In genomic region chr6:44012078-44012493, GRCh38 we compare ENCODE assay signal across 10 cellular contexts.
A peak's percentile ranks its signal among the peaks of the same experiment; 100 is the strongest.
DNase-seq lines count a peak whose midpoint lies in the region; ATAC-seq, FAIRE-seq and TF ChIP-seq lines count a peak whose summit lies in the region.
"Had no signal": no experiment of that assay in that cellular context is flagged by ENCODE, and none has a peak within 500 bp of the region (broad histone marks: within the 10 kb centered on the region; RNA-seq: fewer than 3 reads in every experiment).

No MANE protein-coding gene starts in this region.

- H3K36me3 ChIP-seq in endothelial cell of umbilical vein (ENCODE audit: control insufficient read depth in 2 of 2, extremely low read depth in 1 of 2, insufficient read depth in 2 of 2, low read length in 2 of 2) (no peaks in the 10 kb centered on the region), psoas muscle (ENCODE audit: insufficient read depth in 1 of 2, low read depth in 1 of 2) (no peaks in the 10 kb centered on the region), OCI-LY7 (ENCODE audit: insufficient read depth, low read length) (no peaks in the 10 kb centered on the region)

- CTCF ChIA-PET in endothelial cell of umbilical vein (lab: Charles Lee): interaction anchor here (0.6 to 2.7 kb wide), 5 partner anchors 10 to 162 kb away, joined by 3 to 16 read pairs (median 4); no protein-coding TSS in a partner anchor
- CTCF ChIA-PET in OCI-LY7 (lab: Charles Lee; ENCODE audit: unreplicated experiment): no interaction called here

- H3K27ac ChIP-seq in endothelial cell of umbilical vein (ENCODE audit: insufficient read depth, low read depth, low read length) (no peak overlapping the region), psoas muscle (peak overlapping the region; percentile 87), OCI-LY7 (ENCODE audit: low read depth, low read length, poor library complexity, severe bottlenecking) (no peak overlapping the region)

- H3K27me3 ChIP-seq in endothelial cell of umbilical vein (ENCODE audit: control insufficient read depth in 2 of 2, insufficient read depth in 2 of 2, low read length in 2 of 2) (no peaks in the 10 kb centered on the region), psoas muscle (ENCODE audit: insufficient read depth in 3 of 3, low read length in 2 of 3) (no peaks in the 10 kb centered on the region)

- no peak overlapping the region for H3K4me2 ChIP-seq in endothelial cell of umbilical vein (ENCODE audit: insufficient read depth, low read length)
- H3K4me2 ChIP-seq in OCI-LY7 (ENCODE audit: low read length): no peak overlapping the region

- BruUV-seq in endothelial cell of umbilical vein (replicated peaks; lab: Mats Ljungman, UMichigan) (no TSS peak), OCI-LY7 (replicated peaks; lab: Mats Ljungman, UMichigan) (no TSS peak)

- intact Hi-C loops in endothelial cell of umbilical vein (cut with micrococcal nuclease): no loop called here
- intact Hi-C loops in psoas muscle (cut with DNase I): loop anchor here in 1 of 2 donors (5.0 kb wide), 1 partner anchor 40 kb away; no protein-coding TSS in a partner anchor
- intact Hi-C loops in OCI-LY7 (cut with micrococcal nuclease; ENCODE audit: unreplicated experiment): no loop called here

- no peak overlapping the region for H3K9ac ChIP-seq in endothelial cell of umbilical vein (replicated peaks; ENCODE audit: extremely low read depth, insufficient read depth, low read length)

- H3K9me3 ChIP-seq in endothelial cell of umbilical vein (replicated peaks; ENCODE audit: control insufficient read depth, insufficient read depth, low read length) (no peaks in the 10 kb centered on the region), psoas muscle (no peaks in the 10 kb centered on the region), OCI-LY7 (ENCODE audit: low read length) (no peaks in the 10 kb centered on the region)

- FAIRE-seq in endothelial cell of umbilical vein (lab: Jason Lieb, UNC) (peak; percentile 43), GM12892 (lab: Jason Lieb, UNC) (no peak)

- TF ChIP-seq CTCF in endothelial cell of umbilical vein (IDR thresholded peaks at IDR 0.05; ENCODE audit: extremely low read depth in 1 of 2, insufficient read depth in 1 of 2, low read depth in 1 of 2, low read length in 2 of 2): no peak
- TF ChIP-seq CTCF in psoas muscle (IDR thresholded peaks at IDR 0.05): no peak
- no peak for TF ChIP-seq CTCF in OCI-LY7 (conservative IDR thresholded peaks at IDR 0.05; ENCODE audit: low read length)

- H3K4me3 ChIP-seq in endothelial cell of umbilical vein (replicated peaks in 1 of 3; ENCODE audit: insufficient read depth in 1 of 3, low read depth in 1 of 3, low read length in 3 of 3): no peak overlapping the region
- no peak overlapping the region for H3K4me3 ChIP-seq in psoas muscle
- H3K4me3 ChIP-seq in OCI-LY7 (ENCODE audit: low read depth, low read length, poor library complexity, severe bottlenecking): no peak overlapping the region

- no peaks in the 10 kb centered on the region for H4K20me1 ChIP-seq in endothelial cell of umbilical vein (replicated peaks; ENCODE audit: control insufficient read depth, extremely low read depth, insufficient read depth, low read length)
- no peaks in the 10 kb centered on the region for H4K20me1 ChIP-seq in OCI-LY7 (ENCODE audit: insufficient read depth, low read length)

- H2AFZ ChIP-seq in endothelial cell of umbilical vein (ENCODE audit: low read depth, low read length) (no peak overlapping the region), OCI-LY7 (ENCODE audit: low read length) (no peak overlapping the region)

- no peak for TF ChIP-seq POLR2A in endothelial cell of umbilical vein (IDR thresholded peaks at IDR 0.05; ENCODE audit: low read depth, low read length)
- no peak for TF ChIP-seq POLR2A in GM12892 (IDR thresholded peaks at IDR 0.05; ENCODE audit: low read depth, low read length)

- POLR2A ChIA-PET in endothelial cell of umbilical vein (lab: Charles Lee): interaction anchor here (1.2 kb wide), 1 partner anchor 46 kb away, joined by 3 read pairs; no protein-coding TSS in a partner anchor
- POLR2A ChIA-PET in OCI-LY7 (lab: Charles Lee): no interaction called here

- dilution Hi-C loops in endothelial cell of umbilical vein (cut with MboI; ENCODE audit: extremely low pct_ligation_motif_present, low sequenced_read_pairs): no loop called here

- H3K79me2 ChIP-seq in endothelial cell of umbilical vein (ENCODE audit: control insufficient read depth, insufficient read depth, low read length) (no peaks in the 10 kb centered on the region), OCI-LY7 (ENCODE audit: insufficient read depth, low read depth, low read length) (no peaks in the 10 kb centered on the region)

- H3K9me2 ChIP-seq in OCI-LY7 (ENCODE audit: insufficient read depth, low read length): no peaks in the 10 kb centered on the region

- no peaks in the 10 kb centered on the region for H3K9me1 ChIP-seq in endothelial cell of umbilical vein (replicated peaks; ENCODE audit: control insufficient read depth, extremely low read depth, insufficient read depth, low read length)

- DNase-seq in GM03348 (ENCODE audit: low spot score): peak; percentile 88
- DNase-seq in NOMO-1 treated with dmso at 0.1 percent for 144 hours (lab: John Stamatoyannopoulos, UW; ENCODE audit: unreplicated experiment): peak; percentile 89
- peak; percentile 16 for DNase-seq in endothelial cell of umbilical vein (ENCODE audit: low read depth, low spot score)
- no peak for DNase-seq in psoas muscle
- no peak for DNase-seq in OCI-LY7 (ENCODE audit: low spot score)
- DNase-seq in GM12892 (ENCODE audit: insufficient read length): no peak
- DNase-seq in NCI-H2196 (lab: John Stamatoyannopoulos, UW; ENCODE audit: unreplicated experiment): no peak
- DNase-seq in activated T-cell treated with anti-CD3 and anti-CD28 coated beads for 4 hours: no peak
- DNase-seq: NCI-H1436 treated with DMSO at 0.1 percent for 48 hours; stimulated activated CD4-positive, alpha-beta T cell treated with anti-CD3 and anti-CD28 coated beads, Interleukin-1b, Interleukin-23, amount 100 ng/mL, for 48 hours had no signal

- ATAC-seq in psoas muscle: no peak

- H3K4me1 ChIP-seq in endothelial cell of umbilical vein (ENCODE audit: control insufficient read depth, extremely low read depth, insufficient read depth, low read length) (no peaks in the 10 kb centered on the region), psoas muscle (peaks cover 24% of the 10 kb centered on the region), OCI-LY7 (ENCODE audit: insufficient read depth, low read length, poor library complexity, severe bottlenecking) (no peaks in the 10 kb centered on the region)

- 71 to 82% (median 78%) methylated on average over 3 of the region's 3 CpGs for WGBS in psoas muscle, 3 donors

TF ChIP-seq in endothelial cell of umbilical vein, 7 proteins besides CTCF, POLR2A, EP300 and RAD21:
- TF ChIP-seq FOS (IDR thresholded peaks at IDR 0.05; ENCODE audit: borderline replicate concordance, insufficient read depth, low read length) (peak; percentile 76), MAX (IDR thresholded peaks at IDR 0.05; ENCODE audit: insufficient read depth, insufficient read length) (no peak), MYC (IDR thresholded peaks at IDR 0.05; ENCODE audit: low read depth, low read length) (no peak), GATA2 (IDR thresholded peaks at IDR 0.05; ENCODE audit: insufficient read depth, insufficient read length, low read depth, low read length) (no peak), POLR2AphosphoS5 (IDR thresholded peaks at IDR 0.05; ENCODE audit: insufficient read depth, low read depth, low read length) (peak; percentile 23), JUN (IDR thresholded peaks at IDR 0.05; ENCODE audit: borderline replicate concordance, insufficient read depth, insufficient read length, low read depth) (no peak), EZH2 (IDR thresholded peaks at IDR 0.05; ENCODE audit: borderline replicate concordance, low read depth, low read length, severe bottlenecking) (no peak)

Comparison
In these comparisons a context has a peak if more than half of its experiments do, and no peak if none do; other contexts are left out.
1. DNase-seq: peak in GM03348 (single experiment), NOMO-1 treated with dmso at 0.1 percent for 144 hours (single experiment) and endothelial cell of umbilical vein (single experiment); none in psoas muscle (0 of 2), OCI-LY7 (single experiment), GM12892 (single experiment), NCI-H2196 (single experiment) and activated T-cell treated with anti-CD3 and anti-CD28 coated beads for 4 hours (single experiment).